28 cellular contexts compared by ENCODE assay signal in genomic region chr2:208125242-208125641, GRCh38. TPM values are rescaled to one million over a fixed set of nuclear protein-coding genes. Genes with fewer than 3 reads are reported as not detected.
DNase-seq lines count a peak whose midpoint lies in the region; ATAC-seq and TF ChIP-seq lines count a peak whose summit lies in the region.
"Had no signal": no experiment of that assay in that cellular context is flagged by ENCODE, and none has a peak within 500 bp of the region (broad histone marks: within the 10 kb centered on the region; RNA-seq: fewer than 3 reads in every experiment).

No MANE protein-coding gene starts in this region.

- H3K4me3 ChIP-seq in Caco-2 (ENCODE audit: low read depth, low read length) (no peak overlapping the region), GM23338 (peak overlapping the region; percentile 52; the same call in 1 of the 2 replicates)
- H3K4me3 ChIP-seq: BLaER1, GM12878 had no signal

- no peaks in the 10 kb centered on the region for H3K9me2 ChIP-seq in GM23338 (ENCODE audit: insufficient read depth)

- no peaks in the 10 kb centered on the region for H3K9me3 ChIP-seq in Caco-2
- H3K9me3 ChIP-seq: BE2C, BLaER1 had no signal

- H3K4me1 ChIP-seq in Caco-2 (peaks cover 27% of the 10 kb centered on the region), GM23338 (ENCODE audit: insufficient read depth) (peaks cover 9% of the 10 kb centered on the region; the same call in 1 of the 2 replicates)
- H3K4me1 ChIP-seq: BLaER1 had no signal

- H3K27me3 Mint-ChIP-seq in activated naive CD8-positive, alpha-beta T cell treated with anti-CD3 and anti-CD28 coated beads, Interleukin-2, amount 10 ng/mL, durations not matched to agents 7 days and 5 days, result peaks cover 48% of the 10 kb centered on the region
- peaks cover 33% of the 10 kb centered on the region for H3K27me3 Mint-ChIP-seq in activated naive CD8-positive, alpha-beta T cell treated with anti-CD3 and anti-CD28 coated beads for 36 hours
- H3K27me3 Mint-ChIP-seq in Caco-2 (ENCODE audit: insufficient read depth, unreplicated experiment) (no peaks in the 10 kb centered on the region), GM23338 (ENCODE audit: insufficient read depth, low read depth, poor library complexity) (peaks cover 14% of the 10 kb centered on the region)

- 0 out of 2 replicates have a peak, but pooled peaks cover 3% of the 10 kb centered on the region for H3F3A ChIP-seq in GM23338 (replicated peaks; ENCODE audit: low read depth)

- H3K9me3 Mint-ChIP-seq in activated naive CD8-positive, alpha-beta T cell treated with anti-CD3 and anti-CD28 coated beads, Interleukin-2, amount 10 ng/mL, durations not matched to agents 7 days and 5 days, result peaks cover 2% of the 10 kb centered on the region
- H3K9me3 Mint-ChIP-seq in activated naive CD8-positive, alpha-beta T cell treated with anti-CD3 and anti-CD28 coated beads for 36 hours, result peaks cover 3% of the 10 kb centered on the region
- no peaks in the 10 kb centered on the region for H3K9me3 Mint-ChIP-seq in Caco-2 (ENCODE audit: unreplicated experiment)
- no peaks in the 10 kb centered on the region for H3K9me3 Mint-ChIP-seq in GM23338
- H3K9me3 Mint-ChIP-seq: CD8-positive, alpha-beta T cell had no signal

- no peak overlapping the region for H3K27ac ChIP-seq in GM23338 (ENCODE audit: low read depth)
- H3K27ac ChIP-seq: BLaER1 had no signal

- no peaks in the 10 kb centered on the region for H3K36me3 ChIP-seq in Caco-2 (ENCODE audit: control insufficient read depth, insufficient read depth, low read length)
- H3K36me3 ChIP-seq in GM23338 (ENCODE audit: insufficient read depth), result no peaks in the 10 kb centered on the region
- H3K36me3 ChIP-seq: BLaER1 had no signal

- H3K79me2 ChIP-seq in GM23338 (replicated peaks; ENCODE audit: insufficient read depth), result no peaks in the 10 kb centered on the region

- H3K4me3 Mint-ChIP-seq in activated naive CD8-positive, alpha-beta T cell treated with anti-CD3 and anti-CD28 coated beads, Interleukin-2, amount 10 ng/mL, durations not matched to agents 7 days and 5 days, result peak overlapping the region; percentile 19
- H3K4me3 Mint-ChIP-seq in activated naive CD8-positive, alpha-beta T cell treated with anti-CD3 and anti-CD28 coated beads for 36 hours, result no peak overlapping the region
- H3K4me3 Mint-ChIP-seq in Caco-2 (ENCODE audit: unreplicated experiment) (peak overlapping the region; percentile 44), GM23338 (no peak overlapping the region)
- H3K4me3 Mint-ChIP-seq: CD4-positive, alpha-beta T cell; CD8-positive, alpha-beta T cell had no signal

- CTCF ChIA-PET in Caco-2 (lab: Charles Lee), result interaction anchor here (0.7 to 0.9 kb wide), 2 partner anchors 85 to 100 kb away, joined by 3 to 5 read pairs; partner anchors contain the start of gene PLEKHM3

- no peak overlapping the region for H2AFZ ChIP-seq in GM23338

- H3K4me2 ChIP-seq in GM23338, result peak overlapping the region; percentile 73; the same call in 1 of the 2 replicates
- H3K4me2 ChIP-seq: BLaER1 had no signal

- no peak for DNase-seq in activated naive CD8-positive, alpha-beta T cell treated with anti-CD3 and anti-CD28 coated beads, Interleukin-2, amount 10 ng/mL, durations not matched to agents 7 days and 5 days
- no peak for DNase-seq in activated naive CD8-positive, alpha-beta T cell treated with anti-CD3 and anti-CD28 coated beads for 36 hours
- DNase-seq in Caco-2 (no peak), GM23338 (ENCODE audit: low spot score) (no peak), left colon (no peak), hypothalamus (lab: John Stamatoyannopoulos, UW) (no peak), CD1c-positive myeloid dendritic cell (ENCODE audit: extremely low spot score) (no peak)
- DNase-seq: 8988T; ACHN; BE2C; C1 segment of cervical spinal cord; CD4-positive, alpha-beta T cell; CD8-positive, alpha-beta T cell; DMS 273 treated with DMSO at 0.1 percent for 48 hours; DMS153; DMS53; DMS79; DND-41; EL; GDM1 had no signal

- peaks cover 2% of the 10 kb centered on the region for H3K36me3 Mint-ChIP-seq in activated naive CD8-positive, alpha-beta T cell treated with anti-CD3 and anti-CD28 coated beads, Interleukin-2, amount 10 ng/mL, durations not matched to agents 7 days and 5 days
- no peaks in the 10 kb centered on the region for H3K36me3 Mint-ChIP-seq in activated naive CD8-positive, alpha-beta T cell treated with anti-CD3 and anti-CD28 coated beads for 36 hours
- H3K36me3 Mint-ChIP-seq in Caco-2 (ENCODE audit: insufficient read depth, unreplicated experiment) (peaks cover 10% of the 10 kb centered on the region), GM23338 (ENCODE audit: low read depth) (no peaks in the 10 kb centered on the region)
- H3K36me3 Mint-ChIP-seq: CD8-positive, alpha-beta T cell had no signal

- TF ChIP-seq CTCF in Caco-2 (IDR thresholded peaks at IDR 0.05; ENCODE audit: insufficient read depth in 1 of 2, low read depth in 1 of 2, low read length in 1 of 2, severe bottlenecking in 1 of 2, unreplicated experiment in 1 of 2) (no peak), GM23338 (conservative IDR thresholded peaks at IDR 0.05; ENCODE audit: low read depth in 2 of 2) (no peak)

- H3K27me3 ChIP-seq in Caco-2 (replicated peaks; ENCODE audit: control insufficient read depth, insufficient read depth, low read length) (no peaks in the 10 kb centered on the region), GM23338 (ENCODE audit: insufficient read depth) (no peaks in the 10 kb centered on the region)
- H3K27me3 ChIP-seq: BE2C, BLaER1 had no signal

- BruUV-seq in Caco-2 (replicated peaks; lab: Mats Ljungman, UMichigan), result no TSS peak

- no peaks in the 10 kb centered on the region for H4K20me1 ChIP-seq in GM23338 (replicated peaks; ENCODE audit: insufficient read depth)
- H4K20me1 ChIP-seq: BLaER1 had no signal

- POLR2A ChIA-PET in activated naive CD8-positive, alpha-beta T cell treated with anti-CD3 and anti-CD28 coated beads, Interleukin-2, amount 10 ng/mL, durations not matched to agents 7 days and 5 days (lab: Charles Lee), result interaction anchor here (0.8 kb wide), 1 partner anchor 194 kb away, joined by 3 read pairs; no protein-coding TSS in a partner anchor
- POLR2A ChIA-PET in Caco-2 (lab: Charles Lee), result interaction anchor here (0.6 kb wide), 1 partner anchor 11 kb away, joined by 3 read pairs; no protein-coding TSS in a partner anchor

- H3K27ac Mint-ChIP-seq in activated naive CD8-positive, alpha-beta T cell treated with anti-CD3 and anti-CD28 coated beads, Interleukin-2, amount 10 ng/mL, durations not matched to agents 7 days and 5 days, result no peak overlapping the region
- H3K27ac Mint-ChIP-seq in activated naive CD8-positive, alpha-beta T cell treated with anti-CD3 and anti-CD28 coated beads for 36 hours, result no peak overlapping the region
- H3K27ac Mint-ChIP-seq in Caco-2 (ENCODE audit: unreplicated experiment) (peak overlapping the region; percentile 88), GM23338 (no peak overlapping the region)
- H3K27ac Mint-ChIP-seq: CD14-positive monocyte; CD4-positive, alpha-beta T cell; CD8-positive, alpha-beta T cell had no signal

- H3K4me1 Mint-ChIP-seq in activated naive CD8-positive, alpha-beta T cell treated with anti-CD3 and anti-CD28 coated beads, Interleukin-2, amount 10 ng/mL, durations not matched to agents 7 days and 5 days, result peaks cover 11% of the 10 kb centered on the region
- peaks cover 7% of the 10 kb centered on the region for H3K4me1 Mint-ChIP-seq in activated naive CD8-positive, alpha-beta T cell treated with anti-CD3 and anti-CD28 coated beads for 36 hours
- peaks cover 27% of the 10 kb centered on the region for H3K4me1 Mint-ChIP-seq in Caco-2 (ENCODE audit: low read depth, unreplicated experiment)
- H3K4me1 Mint-ChIP-seq in GM23338, result peaks cover 16% of the 10 kb centered on the region

- intact Hi-C loops in Caco-2 (cut with micrococcal nuclease; ENCODE audit: unreplicated experiment), result no loop called here
- intact Hi-C loops in left colon (cut with DNase I, micrococcal nuclease), result no loop called here

- no peak for ATAC-seq in activated naive CD8-positive, alpha-beta T cell treated with anti-CD3 and anti-CD28 coated beads, Interleukin-2, amount 10 ng/mL, durations not matched to agents 7 days and 5 days (ENCODE audit: low read depth)
- ATAC-seq in GM23338, result no peak
- ATAC-seq in left colon, result peak; percentile 52
- no peak for ATAC-seq in HG03460 (IDR thresholded peaks at IDR 0.05; ENCODE audit: unreplicated experiment)
- ATAC-seq: CD8-positive, alpha-beta T cell; GM12878 had no signal

TF ChIP-seq in GM23338, 12 proteins besides CTCF, POLR2A, EP300 and RAD21 (continues in another document):
- no peak for TF ChIP-seq EZH2phosphoT487 (IDR thresholded peaks at IDR 0.05; ENCODE audit: unreplicated experiment)

RNA-seq across cellular contexts. Expression of gene CRYGD, which starts 0.9 kb away (rescaled TPM):
- total RNA-seq in activated naive CD8-positive, alpha-beta T cell treated with anti-CD3 and anti-CD28 coated beads, Interleukin-2, amount 10 ng/mL, durations not matched to agents 7 days and 5 days, result not detected
- total RNA-seq in activated naive CD8-positive, alpha-beta T cell treated with anti-CD3 and anti-CD28 coated beads for 36 hours, result not detected
- total RNA-seq in Caco-2 (2022), result not detected in 2 replicates
- total RNA-seq in GM23338 (2014; rRNA removed; shearing (Covaris generic)), result 3.0 and 3.4 TPM in 2 replicates
- polyA plus RNA-seq in GM23338 (2016; fragmentation: Nextera tagmentation; extraction: Ambion mirVana), result 22.6 and 23.9 TPM in 2 replicates
- total RNA-seq in left colon, result not detected
- total RNA-seq: A673; CD4-positive, alpha-beta T cell; CD8-positive, alpha-beta T cell; Daoy; G401; GM12878 had no signal
- polyA plus RNA-seq: AG04450, CD14-positive monocyte, GM12878 had no signal

RNA-seq across cellular contexts. Expression of gene CRYGC, which starts 4.4 kb away (rescaled TPM):
- total RNA-seq in activated naive CD8-positive, alpha-beta T cell treated with anti-CD3 and anti-CD28 coated beads, Interleukin-2, amount 10 ng/mL, durations not matched to agents 7 days and 5 days, result not detected
- total RNA-seq in activated naive CD8-positive, alpha-beta T cell treated with anti-CD3 and anti-CD28 coated beads for 36 hours, result not detected
- total RNA-seq in Caco-2 (2022) (not detected in 2 replicates), left colon (not detected)
- not detected in 2 replicates for total RNA-seq in GM23338 (2014; rRNA removed; shearing (Covaris generic))
- polyA plus RNA-seq in GM23338 (2016; fragmentation: Nextera tagmentation; extraction: Ambion mirVana), result not detected in 2 replicates
- total RNA-seq: A673; CD4-positive, alpha-beta T cell; CD8-positive, alpha-beta T cell; Daoy; GM12878 had no signal
- polyA plus RNA-seq: AG04450, CD14-positive monocyte, GM12878 had no signal

RNA-seq across cellular contexts. Expression of gene CRYGB, which starts 20.7 kb away (rescaled TPM):
- not detected for total RNA-seq in activated naive CD8-positive, alpha-beta T cell treated with anti-CD3 and anti-CD28 coated beads, Interleukin-2, amount 10 ng/mL, durations not matched to agents 7 days and 5 days
- not detected for total RNA-seq in activated naive CD8-positive, alpha-beta T cell treated with anti-CD3 and anti-CD28 coated beads for 36 hours
- total RNA-seq in Caco-2 (2022) (not detected in 2 replicates), left colon (not detected)
- 1.9 TPM in 1 of 2 replicates, not detected in the other for total RNA-seq in GM23338 (2014; rRNA removed; shearing (Covaris generic))
- 0.49 and 0.92 TPM in 2 replicates for polyA plus RNA-seq in GM23338 (2016; fragmentation: Nextera tagmentation; extraction: Ambion mirVana)
- total RNA-seq: A673; CD4-positive, alpha-beta T cell; CD8-positive, alpha-beta T cell; Daoy; G401; GM12878 had no signal
- polyA plus RNA-seq: AG04450, CD14-positive monocyte, GM12878 had no signal

RNA-seq across cellular contexts. Expression of gene CRYGA, which starts 38.1 kb away (rescaled TPM):
- not detected for total RNA-seq in activated naive CD8-positive, alpha-beta T cell treated with anti-CD3 and anti-CD28 coated beads, Interleukin-2, amount 10 ng/mL, durations not matched to agents 7 days and 5 days
- total RNA-seq in activated naive CD8-positive, alpha-beta T cell treated with anti-CD3 and anti-CD28 coated beads for 36 hours, result not detected
- total RNA-seq in Caco-2 (2022), result not detected in 2 replicates
- not detected in 2 replicates for total RNA-seq in GM23338 (2014; rRNA removed; shearing (Covaris generic))
- not detected in 2 replicates for polyA plus RNA-seq in GM23338 (2016; fragmentation: Nextera tagmentation; extraction: Ambion mirVana)
- total RNA-seq in left colon, result not detected
- total RNA-seq: A673; CD4-positive, alpha-beta T cell; CD8-positive, alpha-beta T cell; Daoy; G401; GM12878 had no signal
- polyA plus RNA-seq: AG04450, CD14-positive monocyte, GM12878 had no signal

Comparison
In these comparisons a context has a peak if more than half of its experiments do, and no peak if none do; other contexts are left out.
1. H3K4me3 Mint-ChIP-seq: peak in activated naive CD8-positive, alpha-beta T cell treated with anti-CD3 and anti-CD28 coated beads, Interleukin-2, amount 10 ng/mL, durations not matched to agents 7 days and 5 days (single experiment) and Caco-2 (single experiment); none in activated naive CD8-positive, alpha-beta T cell treated with anti-CD3 and anti-CD28 coated beads for 36 hours (single experiment) and GM23338 (single experiment).